Comparison of ENCODE assay signal across 10 cellular contexts in the genomic region with DNA sequence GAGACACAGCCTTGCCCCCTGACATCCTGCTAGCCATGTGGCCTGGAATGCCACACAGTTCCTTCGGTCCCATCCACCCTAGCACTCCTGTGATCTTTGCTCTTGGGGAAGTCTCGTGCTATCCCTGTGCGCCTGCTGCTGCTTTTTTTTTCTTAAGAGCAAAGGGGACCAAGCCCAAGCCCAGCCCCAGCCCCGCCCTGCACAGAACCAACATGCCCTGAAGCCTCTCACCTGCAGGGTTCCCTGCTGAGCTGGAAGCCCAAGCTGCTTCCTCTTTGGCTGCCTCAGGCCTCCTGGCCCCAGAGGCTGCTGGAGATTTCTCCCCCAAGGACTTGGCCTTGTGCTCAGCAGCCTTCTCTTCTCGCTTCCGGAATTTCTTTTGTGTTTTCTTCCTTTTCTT. TPM values are rescaled to one million over a fixed set of nuclear protein-coding genes. Genes with fewer than 3 reads are reported as not detected.
DNase-seq lines count a peak whose midpoint lies in the region; ATAC-seq and TF ChIP-seq lines count a peak whose summit lies in the region.
"Had no signal": no experiment of that assay in that cellular context is flagged by ENCODE, and none has a peak within 500 bp of the region (broad histone marks: within the 10 kb centered on the region; RNA-seq: fewer than 3 reads in every experiment).

No MANE protein-coding gene starts in this region.

- no peaks in the 10 kb centered on the region for H3K27me3 Mint-ChIP-seq in activated CD8-positive, alpha-beta memory T cell treated with anti-CD3 and anti-CD28 coated beads, Interleukin-2, amount 10 ng/mL, durations not matched to agents 7 days and 5 days

- peak; percentile 10 for DNase-seq in activated CD8-positive, alpha-beta memory T cell treated with anti-CD3 and anti-CD28 coated beads, Interleukin-2, amount 50 U/mL, for 4 hours
- DNase-seq in activated CD8-positive, alpha-beta memory T cell treated with anti-CD3 and anti-CD28 coated beads, Interleukin-2, amount 10 ng/mL, durations not matched to agents 7 days and 5 days = no peak
- DNase-seq in PC-9 = peak; percentile 66 to 71
- DNase-seq in stimulated activated naive CD8-positive, alpha-beta T cell treated with anti-CD3 and anti-CD28 coated beads, Interleukin-15, Interleukin-2, amounts not matched to agents 100 U/mL and 50 U/mL, for 24 hours = peak; percentile 4
- no peak for DNase-seq in MM.1S
- DNase-seq in NCI-H2029 (lab: John Stamatoyannopoulos, UW) = no peak
- DNase-seq: stimulated activated CD4-positive, alpha-beta T cell treated with anti-CD3 and anti-CD28 coated beads, Interleukin-4, amount 100 ng/mL, for 1 hour; WERI-Rb-1 had no signal

- no peaks in the 10 kb centered on the region for H3K9me3 Mint-ChIP-seq in activated CD8-positive, alpha-beta memory T cell treated with anti-CD3 and anti-CD28 coated beads, Interleukin-2, amount 10 ng/mL, durations not matched to agents 7 days and 5 days (ENCODE audit: low read depth)

- no TSS peak for BruUV-seq in PC-9 (replicated peaks; lab: Mats Ljungman, UMichigan)

- H3K4me1 ChIP-seq in PC-9 (replicated peaks; ENCODE audit: insufficient read depth) = peaks cover 24% of the 10 kb centered on the region
- 0 out of 2 replicates have a peak, but pooled peaks cover 4% of the 10 kb centered on the region for H3K4me1 ChIP-seq in MM.1S (ENCODE audit: low read length)

- H3K36me3 Mint-ChIP-seq in activated CD8-positive, alpha-beta memory T cell treated with anti-CD3 and anti-CD28 coated beads, Interleukin-2, amount 10 ng/mL, durations not matched to agents 7 days and 5 days = peaks cover 31% of the 10 kb centered on the region

- H3K9me3 ChIP-seq in PC-9 (ENCODE audit: insufficient read depth, low read depth) (no peaks in the 10 kb centered on the region), iPS-18c (ENCODE audit: control insufficient read depth, insufficient read depth, low read length) (no peaks in the 10 kb centered on the region), MM.1S (replicated peaks; ENCODE audit: insufficient read depth, low read length) (no peaks in the 10 kb centered on the region)

- POLR2A ChIA-PET in PC-9 (lab: Charles Lee; ENCODE audit: unreplicated experiment) = interaction anchor here (0.6 kb wide), 2 partner anchors 305 to 1600 kb away, joined by 3 to 5 read pairs; no protein-coding TSS in a partner anchor

- no peak overlapping the region for H3K27ac Mint-ChIP-seq in activated CD8-positive, alpha-beta memory T cell treated with anti-CD3 and anti-CD28 coated beads, Interleukin-2, amount 10 ng/mL, durations not matched to agents 7 days and 5 days

- H3F3A ChIP-seq in PC-9 (ENCODE audit: insufficient read depth, low read depth) = peaks cover 42% of the 10 kb centered on the region
- peaks cover 10% of the 10 kb centered on the region; the same call in 1 of the 2 replicates for H3F3A ChIP-seq in MM.1S (ENCODE audit: insufficient read depth, low read length)

- no peak overlapping the region for H2AFZ ChIP-seq in PC-9
- H2AFZ ChIP-seq in MM.1S (ENCODE audit: low read length) = no peak overlapping the region

- H3K9me2 ChIP-seq in PC-9 (ENCODE audit: insufficient read depth) (no peaks in the 10 kb centered on the region), MM.1S (replicated peaks; ENCODE audit: insufficient read depth, low read length) (no peaks in the 10 kb centered on the region)

- no peak for ATAC-seq in activated CD8-positive, alpha-beta memory T cell treated with anti-CD3 and anti-CD28 coated beads, Interleukin-2, amount 10 ng/mL, durations not matched to agents 7 days and 5 days
- ATAC-seq in stimulated activated naive CD8-positive, alpha-beta T cell treated with anti-CD3 and anti-CD28 coated beads, Interleukin-15, Interleukin-2, amounts not matched to agents 100 U/mL and 50 U/mL, for 24 hours = no peak
- no peak for ATAC-seq in HG03520 (IDR thresholded peaks at IDR 0.05; ENCODE audit: unreplicated experiment)

- H3K27me3 ChIP-seq in PC-9 (ENCODE audit: insufficient read depth, low read depth) (no peaks in the 10 kb centered on the region), MM.1S (replicated peaks; ENCODE audit: insufficient read depth, low read length) (no peaks in the 10 kb centered on the region)

- no peak for TF ChIP-seq CTCF in PC-9 (conservative IDR thresholded peaks at IDR 0.05)
- TF ChIP-seq CTCF in MM.1S (IDR thresholded peaks at IDR 0.05; ENCODE audit: low read length) = no peak

- H3K4me3 ChIP-seq in PC-9 = peak overlapping the region; percentile 94; the same call in 1 of the 2 replicates
- peak overlapping the region; percentile 20; the same call in 1 of the 2 replicates for H3K4me3 ChIP-seq in iPS-18c (ENCODE audit: insufficient read depth, low read depth, low read length)
- no peak overlapping the region for H3K4me3 ChIP-seq in MM.1S (ENCODE audit: low read length)

- H3K4me2 ChIP-seq in PC-9 (peak overlapping the region; percentile 88), MM.1S (ENCODE audit: low read depth, low read length) (no peak overlapping the region)

- H3K79me2 ChIP-seq in PC-9 (ENCODE audit: low read depth) (peaks cover 33% of the 10 kb centered on the region), MM.1S (ENCODE audit: low read length) (peaks cover 19% of the 10 kb centered on the region)

- H3K4me1 Mint-ChIP-seq in activated CD8-positive, alpha-beta memory T cell treated with anti-CD3 and anti-CD28 coated beads, Interleukin-2, amount 10 ng/mL, durations not matched to agents 7 days and 5 days = peaks cover 36% of the 10 kb centered on the region

- CTCF ChIA-PET in activated CD8-positive, alpha-beta memory T cell treated with anti-CD3 and anti-CD28 coated beads, Interleukin-2, amount 10 ng/mL, durations not matched to agents 7 days and 5 days (lab: Charles Lee) = interaction anchor here (0.6 to 1.9 kb wide), 6 partner anchors 9 to 312 kb away, joined by 3 to 11 read pairs (median 3); partner anchors contain the start of gene STKLD1
- CTCF ChIA-PET in PC-9 (lab: Charles Lee) = interaction anchor here (0.6 to 0.7 kb wide), 5 partner anchors 12 to 346 kb away, joined by 3 to 9 read pairs (median 7); no protein-coding TSS in a partner anchor

- no peak overlapping the region for H3K4me3 Mint-ChIP-seq in activated CD8-positive, alpha-beta memory T cell treated with anti-CD3 and anti-CD28 coated beads, Interleukin-2, amount 10 ng/mL, durations not matched to agents 7 days and 5 days

- H3K36me3 ChIP-seq in PC-9 (ENCODE audit: low read depth) = peaks cover 20% of the 10 kb centered on the region; the same call in 1 of the 2 replicates
- peaks cover 13% of the 10 kb centered on the region for H3K36me3 ChIP-seq in MM.1S (replicated peaks; ENCODE audit: insufficient read depth, low read length)

- H4K20me1 ChIP-seq in PC-9 (ENCODE audit: insufficient read depth) = peaks cover 38% of the 10 kb centered on the region
- H4K20me1 ChIP-seq in MM.1S (ENCODE audit: insufficient read depth, low read length) = no peaks in the 10 kb centered on the region

- intact Hi-C loops in PC-9 (cut with micrococcal nuclease; ENCODE audit: unreplicated experiment) = no loop called here

- H3K27ac ChIP-seq in PC-9 = no peak overlapping the region
- no peak overlapping the region for H3K27ac ChIP-seq in MM.1S (ENCODE audit: low read length)
- H3K27ac ChIP-seq: WERI-Rb-1 had no signal

- H3K9ac ChIP-seq in MM.1S (ENCODE audit: low read length) = no peak overlapping the region

RNA-seq across cellular contexts. Expression of gene SURF6, which starts 1.8 kb away (rescaled TPM):
- total RNA-seq in activated CD8-positive, alpha-beta memory T cell treated with anti-CD3 and anti-CD28 coated beads, Interleukin-2, amount 10 ng/mL, durations not matched to agents 7 days and 5 days = 10 to 100 TPM; 12.9 to 16.5 TPM
- total RNA-seq in PC-9 (2021) = 21.2 and 29.8 TPM in 2 replicates

RNA-seq across cellular contexts. Expression of gene MED22, which starts 13.8 kb away (rescaled TPM):
- total RNA-seq in activated CD8-positive, alpha-beta memory T cell treated with anti-CD3 and anti-CD28 coated beads, Interleukin-2, amount 10 ng/mL, durations not matched to agents 7 days and 5 days = 10 to 100 TPM; 28.8 to 35.9 TPM
- 38.2 and 38.7 TPM in 2 replicates for total RNA-seq in PC-9 (2021)

RNA-seq across cellular contexts. Expression of gene RPL7A, which starts 13.9 kb away (rescaled TPM):
- 1,000 to 10,000 TPM; 1,729 to 2,113 TPM for total RNA-seq in activated CD8-positive, alpha-beta memory T cell treated with anti-CD3 and anti-CD28 coated beads, Interleukin-2, amount 10 ng/mL, durations not matched to agents 7 days and 5 days
- total RNA-seq in PC-9 (2021) = 2,381 and 2,937 TPM in 2 replicates

RNA-seq across cellular contexts. Expression of gene SURF1, which starts 22.1 kb away (rescaled TPM):
- 10 to 100 TPM; 35.4 to 35.6 TPM for total RNA-seq in activated CD8-positive, alpha-beta memory T cell treated with anti-CD3 and anti-CD28 coated beads, Interleukin-2, amount 10 ng/mL, durations not matched to agents 7 days and 5 days
- 57.7 and 69.1 TPM in 2 replicates for total RNA-seq in PC-9 (2021)

RNA-seq across cellular contexts. Expression of gene SURF2, which starts 22.2 kb away (rescaled TPM):
- 10 to 100 TPM; 14.9 to 23.2 TPM for total RNA-seq in activated CD8-positive, alpha-beta memory T cell treated with anti-CD3 and anti-CD28 coated beads, Interleukin-2, amount 10 ng/mL, durations not matched to agents 7 days and 5 days
- total RNA-seq in PC-9 (2021) = 18.1 and 28.6 TPM in 2 replicates

Comparison
In these comparisons a context has a peak if more than half of its experiments do, and no peak if none do; other contexts are left out.
1. DNase-seq: peak in activated CD8-positive, alpha-beta memory T cell treated with anti-CD3 and anti-CD28 coated beads, Interleukin-2, amount 50 U/mL, for 4 hours (single experiment), PC-9 (2 of 2) and stimulated activated naive CD8-positive, alpha-beta T cell treated with anti-CD3 and anti-CD28 coated beads, Interleukin-15, Interleukin-2, amounts not matched to agents 100 U/mL and 50 U/mL, for 24 hours (single experiment); none in activated CD8-positive, alpha-beta memory T cell treated with anti-CD3 and anti-CD28 coated beads, Interleukin-2, amount 10 ng/mL, durations not matched to agents 7 days and 5 days (single experiment), MM.1S (single experiment) and NCI-H2029 (single experiment).